14 cellular contexts compared by ENCODE assay signal in genomic region chr10:59895629-59896116, GRCh38. TPM values are rescaled to one million over a fixed set of nuclear protein-coding genes. Genes with fewer than 3 reads are reported as not detected.
A peak's percentile ranks its signal among the peaks of the same experiment; 100 is the strongest.
DNase-seq lines count a peak whose midpoint lies in the region; ATAC-seq, FAIRE-seq and TF ChIP-seq lines count a peak whose summit lies in the region.
"Had no signal": no experiment of that assay in that cellular context is flagged by ENCODE, and none has a peak within 500 bp of the region (broad histone marks: within the 10 kb centered on the region; RNA-seq: fewer than 3 reads in every experiment).

No MANE protein-coding gene starts in this region.

- H3K4me1 ChIP-seq in IMR-90 (ENCODE audit: control insufficient read depth, insufficient read depth, low read length): peaks cover 14% of the 10 kb centered on the region
- peaks cover 63 to 98% (median 98%) of the 10 kb centered on the region in 4 donors for H3K4me1 ChIP-seq in esophagus muscularis mucosa
- H3K4me1 ChIP-seq in lung (ENCODE audit: control insufficient read depth in 2 of 2, insufficient read depth in 2 of 2, low read length in 2 of 2): peaks cover 17 to 20% of the 10 kb centered on the region in 2 donors
- H3K4me1 ChIP-seq in testis: peaks cover 10% of the 10 kb centered on the region
- peaks cover 27 to 36% of the 10 kb centered on the region in 2 donors for H3K4me1 ChIP-seq in kidney (ENCODE audit: control insufficient read depth in 1 of 2, insufficient read depth in 1 of 2, low read depth in 1 of 2, low read length in 2 of 2)

- H2BK15ac ChIP-seq in IMR-90 (ENCODE audit: low read depth, low read length): no peak overlapping the region

- no peak overlapping the region for H4K91ac ChIP-seq in IMR-90 (ENCODE audit: insufficient read depth, low read depth, low read length)

- H3K79me1 ChIP-seq in IMR-90 (ENCODE audit: low read depth in 1 of 2, low read length in 2 of 2): peaks cover 34 to 84% of the 10 kb centered on the region in 2 experiments

- H3K14ac ChIP-seq in IMR-90 (replicated peaks; ENCODE audit: low read depth, low read length): no peak overlapping the region; the same call in 1 of the 2 replicates

- WGBS in IMR-90 (ENCODE audit: extremely low coverage in 2 of 2, insufficient read length in 1 of 2), 2 experiments: 28% methylated on average over 5 of the region's 10 CpGs; no CpG with 5 or more reads in 1 of the 2 experiments
- 52% methylated on average over 10 of the region's 10 CpGs for WGBS in esophagus muscularis mucosa
- WGBS in lung, 2 donors: 54 to 75% methylated on average over 10 of the region's 10 CpGs
- 44 to 51% methylated on average over 10 of the region's 10 CpGs for WGBS in testis, 2 donors

- DNase-seq in IMR-90: peak; percentile 39
- DNase-seq in esophagus muscularis mucosa (ENCODE audit: extremely low spot score): no peak
- DNase-seq in lung (ENCODE audit: low spot score): no peak
- DNase-seq in testis: peak; percentile 28
- DNase-seq in activated naive CD4-positive, alpha-beta T cell (lab: John Stamatoyannopoulos, UW): no peak
- DNase-seq in stimulated activated naive CD8-positive, alpha-beta T cell treated with anti-CD3 and anti-CD28 coated beads, Interleukin-15, Interleukin-2, amounts not matched to agents 100 U/mL and 50 U/mL, for 24 hours: no peak
- no peak for DNase-seq in kidney
- DNase-seq: activated CD4-positive, alpha-beta memory T cell treated with anti-CD3 and anti-CD28 coated beads for 36 hours; DND-41; NCI-H1436 treated with DMSO at 0.1 percent for 48 hours; NCI-H526; stimulated activated CD4-positive, alpha-beta T cell treated with anti-CD3 and anti-CD28 coated beads, Interleukin-15, amount 100 ng/mL, for 24 hours; T1000 had no signal

- H3K4ac ChIP-seq in IMR-90 (ENCODE audit: low read depth, low read length): no peak overlapping the region

- no peak for TF ChIP-seq RAD21 in IMR-90 (IDR thresholded peaks at IDR 0.05; ENCODE audit: low read length)

- no peak overlapping the region for H4K5ac ChIP-seq in IMR-90 (ENCODE audit: low read depth, low read length)

- POLR2A ChIA-PET in IMR-90 (lab: Charles Lee; ENCODE audit: unreplicated experiment): no interaction called here

- dilution Hi-C loops in IMR-90 (cut with HindIII; ENCODE audit: low sequenced_read_pairs, unreplicated experiment): no loop called here

- intact Hi-C loops in IMR-90 (cut with micrococcal nuclease) (no loop called here), esophagus muscularis mucosa (cut with DNase I) (no loop called here), testis (cut with DNase I; ENCODE audit: low total_unique reads) (no loop called here), kidney (cut with DNase I) (no loop called here)

- H3K9ac ChIP-seq in IMR-90 (ENCODE audit: low read depth, low read length) (no peak overlapping the region), kidney (ENCODE audit: low read length in 2 of 2) (no peak overlapping the region)

- ATAC-seq in IMR-90 (ENCODE audit: low read depth) (peak; percentile 16; the same call in 1 of the 2 replicates), lung (ENCODE audit: insufficient read depth, low FRiP score) (no peak), HG02571 (IDR thresholded peaks at IDR 0.05; ENCODE audit: unreplicated experiment) (no peak)
- no peak for ATAC-seq in stimulated activated naive CD8-positive, alpha-beta T cell treated with anti-CD3 and anti-CD28 coated beads, Interleukin-15, Interleukin-2, amounts not matched to agents 100 U/mL and 50 U/mL, for 24 hours

- no peak overlapping the region for H2BK20ac ChIP-seq in IMR-90 (ENCODE audit: low read depth, low read length)

- no peak for FAIRE-seq in kidney (lab: Jason Lieb, UNC)

- H3K27ac ChIP-seq in IMR-90 (ENCODE audit: insufficient read depth, low read length) (no peak overlapping the region), esophagus muscularis mucosa (replicated peaks in 1 of 4) (peak overlapping the region; percentile 62 to 80 (median 77)), lung (ENCODE audit: low read depth in 1 of 2, low read length in 1 of 2) (peak overlapping the region; percentile 3 to 53), testis (no peak overlapping the region), kidney (ENCODE audit: low read depth in 2 of 2, low read length in 2 of 2) (peak overlapping the region in 1 of 2 donors; percentile 38)

- H3K18ac ChIP-seq in IMR-90 (ENCODE audit: low read depth, low read length): no peak overlapping the region

- TF ChIP-seq EP300 in esophagus muscularis mucosa (IDR thresholded peaks at IDR 0.05): no peak

- no peak overlapping the region for H2AFZ ChIP-seq in IMR-90 (replicated peaks; ENCODE audit: low read length, poor library complexity)

- H3K9me1 ChIP-seq in IMR-90 (ENCODE audit: insufficient read depth, low read length): peaks cover 23% of the 10 kb centered on the region

- H2BK120ac ChIP-seq in IMR-90 (ENCODE audit: low read depth, low read length): no peak overlapping the region

- 0 out of 4 replicates have a peak overlapping the region, but pooled peaks of 1 of the 2 experiments have one; percentile 21 for H4K8ac ChIP-seq in IMR-90 (ENCODE audit: low read depth in 2 of 2, low read length in 2 of 2)

- no TSS peak for BruUV-seq in IMR-90 (replicated peaks; lab: Mats Ljungman, UMichigan)

- H3K36me3 ChIP-seq in IMR-90 (ENCODE audit: control insufficient read depth, insufficient read depth, low read length): no peaks in the 10 kb centered on the region; the same call in none of the 2 replicates
- H3K36me3 ChIP-seq in esophagus muscularis mucosa: no peaks in the 10 kb centered on the region
- no peaks in the 10 kb centered on the region for H3K36me3 ChIP-seq in lung (ENCODE audit: control insufficient read depth in 2 of 2, insufficient read depth in 2 of 2, low read length in 2 of 2)
- no peaks in the 10 kb centered on the region for H3K36me3 ChIP-seq in testis (ENCODE audit: low read depth, missing control alignments)
- H3K36me3 ChIP-seq in kidney (ENCODE audit: control insufficient read depth in 1 of 2, insufficient read depth in 2 of 2, low read length in 2 of 2): no peaks in the 10 kb centered on the region

- in situ Hi-C loops in IMR-90 (cut with MboI; ENCODE audit: low sequenced_read_pairs): loop anchor here (25.0 kb wide), 1 partner anchor 517 kb away; no protein-coding TSS in a partner anchor

- H3K9me3 ChIP-seq in IMR-90 (ENCODE audit: control insufficient read depth, insufficient read depth, low read length) (no peaks in the 10 kb centered on the region), esophagus muscularis mucosa (no peaks in the 10 kb centered on the region), lung (ENCODE audit: control insufficient read depth in 2 of 2, insufficient read depth in 1 of 2, low read length in 1 of 2) (no peaks in the 10 kb centered on the region), testis (no peaks in the 10 kb centered on the region), kidney (ENCODE audit: control insufficient read depth in 1 of 2, low read length in 2 of 2) (no peaks in the 10 kb centered on the region)

- H3K4me3 ChIP-seq in IMR-90 (ENCODE audit: insufficient read depth, low read depth, low read length) (no peak overlapping the region), esophagus muscularis mucosa (no peak overlapping the region), lung (no peak overlapping the region), testis (no peak overlapping the region), kidney (ENCODE audit: low read length in 2 of 2) (no peak overlapping the region)

- TF ChIP-seq CTCF in IMR-90 (conservative IDR thresholded peaks at IDR 0.05; ENCODE audit: low read depth, low read length) (no peak), esophagus muscularis mucosa (IDR thresholded peaks at IDR 0.05) (no peak), lung (IDR thresholded peaks at IDR 0.05; ENCODE audit: control extremely low read depth, extremely low read depth) (no peak), testis (IDR thresholded peaks at IDR 0.05) (no peak), kidney (IDR thresholded peaks at IDR 0.05; ENCODE audit: borderline replicate concordance, extremely low read depth, insufficient read depth) (no peak)

- H2AK5ac ChIP-seq in IMR-90 (ENCODE audit: low read depth, low read length): no peak overlapping the region

- H3K23ac ChIP-seq in IMR-90 (ENCODE audit: low read depth, low read length): no peak overlapping the region

- H3K4me2 ChIP-seq in IMR-90 (ENCODE audit: low read depth, low read length): no peak overlapping the region

- peak overlapping the region; percentile 1 for H2AK9ac ChIP-seq in IMR-90 (replicated peaks; ENCODE audit: low read depth, low read length, poor library complexity)

- CTCF ChIA-PET in IMR-90 (lab: Yijun Ruan, JAX): no interaction called here

- no peak overlapping the region for H3K56ac ChIP-seq in IMR-90 (ENCODE audit: extremely low read depth, insufficient read depth, low read length)

- H4K20me1 ChIP-seq in IMR-90 (ENCODE audit: insufficient read depth, low read length): peaks cover 60% of the 10 kb centered on the region

- H3K27me3 ChIP-seq in IMR-90 (ENCODE audit: control insufficient read depth, insufficient read depth, low read length) (no peaks in the 10 kb centered on the region), esophagus muscularis mucosa (no peaks in the 10 kb centered on the region), lung (ENCODE audit: control insufficient read depth, insufficient read depth) (no peaks in the 10 kb centered on the region), testis (no peaks in the 10 kb centered on the region)

- TF ChIP-seq POLR2A in IMR-90 (IDR thresholded peaks at IDR 0.05; ENCODE audit: low read depth, low read length) (no peak), esophagus muscularis mucosa (IDR thresholded peaks at IDR 0.05; ENCODE audit: low read depth) (no peak), testis (IDR thresholded peaks at IDR 0.05) (no peak)

- H2BK5ac ChIP-seq in IMR-90 (ENCODE audit: low read depth, low read length, poor library complexity, severe bottlenecking): no peak overlapping the region

TF ChIP-seq in IMR-90, 13 proteins besides CTCF, POLR2A, EP300 and RAD21 (continues in another document):
- TF ChIP-seq USF2 (IDR thresholded peaks at IDR 0.05; ENCODE audit: low read depth, low read length): peak; percentile 55; the same call in 1 of the 2 replicates

RNA-seq across cellular contexts. Expression of gene CCDC6, which starts 10.7 kb away (rescaled TPM):
- total RNA-seq in IMR-90 (2012; rRNA removed): 30.8 and 44.2 TPM in 2 replicates
- 18.1 and 21.8 TPM in 2 replicates for polyA plus RNA-seq in IMR-90 (2012; rRNA removed)
- 6.1 and 9.9 TPM in 2 replicates for polyA plus RNA-seq in IMR-90 (2012; cell fraction: cytosol; rRNA removed)
- polyA plus RNA-seq in IMR-90 (2012; cell fraction: nucleus; rRNA removed; ENCODE audit: low replicate concordance): 6.3 and 15.2 TPM in 2 replicates
- total RNA-seq in esophagus muscularis mucosa: 10 to 100 TPM; 41.4 to 71.0 (median 57.2) TPM
- 10 to 100 TPM; 42.7 to 77.2 TPM for total RNA-seq in lung
- polyA plus RNA-seq in lung: 10 to 100 TPM; 13.2 to 13.5 TPM
- 10 to 100 TPM; 41.7 to 52.2 TPM for total RNA-seq in testis
- 21.1 TPM for polyA plus RNA-seq in testis (ENCODE audit: insufficient read depth, low read depth, low replicate concordance)
- total RNA-seq in kidney: 47.0 TPM
- 15.5 TPM for polyA plus RNA-seq in kidney (ENCODE audit: insufficient read depth, low read depth, low replicate concordance)

Comparison
In these comparisons a context has a peak if more than half of its experiments do, and no peak if none do; other contexts are left out.
1. DNase-seq: peak in IMR-90 (single experiment) and testis (single experiment); none in esophagus muscularis mucosa (single experiment), lung (single experiment), activated naive CD4-positive, alpha-beta T cell (0 of 4), stimulated activated naive CD8-positive, alpha-beta T cell treated with anti-CD3 and anti-CD28 coated beads, Interleukin-15, Interleukin-2, amounts not matched to agents 100 U/mL and 50 U/mL, for 24 hours (single experiment) and kidney (single experiment).
2. H3K27ac ChIP-seq: peak in esophagus muscularis mucosa (4 of 4) and lung (2 of 2); none in IMR-90 (single experiment) and testis (0 of 2).